In the genomic region with DNA sequence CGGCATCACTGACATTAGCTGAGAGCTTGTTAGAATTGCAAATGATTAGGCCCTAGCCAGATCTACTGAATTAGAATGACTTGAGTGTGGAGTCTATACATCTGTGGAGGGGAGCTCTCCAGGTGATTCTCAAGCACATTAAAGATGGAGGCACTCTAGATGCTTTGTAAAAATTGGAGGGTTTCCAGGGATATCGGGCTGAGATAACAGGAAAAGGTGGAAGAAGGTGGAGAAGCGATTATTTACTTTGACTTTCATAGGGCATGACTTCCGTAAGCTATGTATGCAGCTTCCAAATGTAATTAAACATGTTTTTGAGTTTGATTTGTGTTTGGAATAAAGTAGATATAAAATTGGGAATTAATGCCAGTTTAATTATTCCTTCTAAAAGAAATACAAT, we compare ENCODE assay signal across 18 cellular contexts.
"Had no signal": no experiment of that assay in that cellular context is flagged by ENCODE, and none has a peak within 500 bp of the region (broad histone marks: within the 10 kb centered on the region; RNA-seq: fewer than 3 reads in every experiment).

No MANE protein-coding gene starts in this region.

- H3K4me3 Mint-ChIP-seq: activated naive CD4-positive, alpha-beta T cell treated with anti-CD3 and anti-CD28 coated beads, Interleukin-2, amount 50 U/mL, for 24 hours; nephron; stimulated activated naive B cell treated with anti-CD40 and anti-IgM and Interleukin-4, amounts not matched to agents 10 μg/mL and 1 μg/mL and 100 μg/mL, for 72 hours; T-helper 1 cell treated with Interleukin-12 subunit alpha and Interleukin-12 subunit beta and Interleukin-4 antibody, amounts not matched to agents 30 μg/mL and 1 μg/mL, for 36 hours had no signal

- H3K4me1 Mint-ChIP-seq: activated naive CD4-positive, alpha-beta T cell treated with anti-CD3 and anti-CD28 coated beads, Interleukin-2, amount 50 U/mL, for 24 hours; stimulated activated naive B cell treated with anti-CD40 and anti-IgM and Interleukin-4, amounts not matched to agents 10 μg/mL and 1 μg/mL and 100 μg/mL, for 72 hours had no signal

- H3K27me3 ChIP-seq: adrenal gland, cardiac muscle cell, upper lobe of right lung had no signal

- H3K9me3 ChIP-seq: adrenal gland, lower lobe of right lung, thoracic aorta, upper lobe of right lung had no signal

- H3K4me3 ChIP-seq: adrenal gland, cardiac muscle cell, lower lobe of right lung, thoracic aorta, upper lobe of right lung had no signal

- H3K27ac Mint-ChIP-seq: activated naive CD4-positive, alpha-beta T cell treated with anti-CD3 and anti-CD28 coated beads, Interleukin-2, amount 50 U/mL, for 24 hours; nephron; stimulated activated naive B cell treated with anti-CD40 and anti-IgM and Interleukin-4, amounts not matched to agents 10 μg/mL and 1 μg/mL and 100 μg/mL, for 72 hours; T-helper 1 cell treated with Interleukin-12 subunit alpha and Interleukin-12 subunit beta and Interleukin-4 antibody, amounts not matched to agents 30 μg/mL and 1 μg/mL, for 36 hours had no signal

- H3K4me1 ChIP-seq: adrenal gland, lower lobe of right lung, upper lobe of right lung had no signal

- ATAC-seq: lower lobe of right lung; stimulated activated naive B cell treated with anti-CD40 and anti-IgM and Interleukin-4, amounts not matched to agents 10 μg/mL and 1 μg/mL and 100 μg/mL, for 72 hours; upper lobe of right lung had no signal

- H3K27ac ChIP-seq: adrenal gland, cardiac muscle cell, lower lobe of right lung, thoracic aorta, upper lobe of right lung had no signal

- H3K9me3 Mint-ChIP-seq: activated naive CD4-positive, alpha-beta T cell treated with anti-CD3 and anti-CD28 coated beads, Interleukin-2, amount 50 U/mL, for 24 hours; nephron; stimulated activated naive B cell treated with anti-CD40 and anti-IgM and Interleukin-4, amounts not matched to agents 10 μg/mL and 1 μg/mL and 100 μg/mL, for 72 hours; T-helper 1 cell treated with Interleukin-12 subunit alpha and Interleukin-12 subunit beta and Interleukin-4 antibody, amounts not matched to agents 30 μg/mL and 1 μg/mL, for 36 hours had no signal

- H3K36me3 ChIP-seq: adrenal gland, cardiac muscle cell, lower lobe of right lung, thoracic aorta, upper lobe of right lung had no signal

- H3K36me3 Mint-ChIP-seq: activated naive CD4-positive, alpha-beta T cell treated with anti-CD3 and anti-CD28 coated beads, Interleukin-2, amount 50 U/mL, for 24 hours; stimulated activated naive B cell treated with anti-CD40 and anti-IgM and Interleukin-4, amounts not matched to agents 10 μg/mL and 1 μg/mL and 100 μg/mL, for 72 hours had no signal

- DNase-seq: activated CD4-positive, alpha-beta T cell treated with anti-CD3 and anti-CD28 coated beads, Interleukin-2, amount 50 U/mL, for 1 hour; activated CD4-positive, CD25-positive, alpha-beta regulatory T cell treated with anti-CD3 and anti-CD28 coated beads, Interleukin-2, amount 50 U/mL, for 72 hours; activated CD8-positive, alpha-beta memory T cell treated with anti-CD3 and anti-CD28 coated beads for 24 hours; activated gamma-delta T cell; adrenal gland; hypothalamus; islet precursor cell; lower lobe of right lung; midbrain; occipital lobe; retina; stimulated activated naive B cell treated with anti-CD40 and anti-IgM and Interleukin-4, amounts not matched to agents 10 μg/mL and 1 μg/mL and 100 μg/mL, for 72 hours; upper lobe of right lung had no signal
